ENCODE assay signal across 8 cellular contexts in the genomic region with DNA sequence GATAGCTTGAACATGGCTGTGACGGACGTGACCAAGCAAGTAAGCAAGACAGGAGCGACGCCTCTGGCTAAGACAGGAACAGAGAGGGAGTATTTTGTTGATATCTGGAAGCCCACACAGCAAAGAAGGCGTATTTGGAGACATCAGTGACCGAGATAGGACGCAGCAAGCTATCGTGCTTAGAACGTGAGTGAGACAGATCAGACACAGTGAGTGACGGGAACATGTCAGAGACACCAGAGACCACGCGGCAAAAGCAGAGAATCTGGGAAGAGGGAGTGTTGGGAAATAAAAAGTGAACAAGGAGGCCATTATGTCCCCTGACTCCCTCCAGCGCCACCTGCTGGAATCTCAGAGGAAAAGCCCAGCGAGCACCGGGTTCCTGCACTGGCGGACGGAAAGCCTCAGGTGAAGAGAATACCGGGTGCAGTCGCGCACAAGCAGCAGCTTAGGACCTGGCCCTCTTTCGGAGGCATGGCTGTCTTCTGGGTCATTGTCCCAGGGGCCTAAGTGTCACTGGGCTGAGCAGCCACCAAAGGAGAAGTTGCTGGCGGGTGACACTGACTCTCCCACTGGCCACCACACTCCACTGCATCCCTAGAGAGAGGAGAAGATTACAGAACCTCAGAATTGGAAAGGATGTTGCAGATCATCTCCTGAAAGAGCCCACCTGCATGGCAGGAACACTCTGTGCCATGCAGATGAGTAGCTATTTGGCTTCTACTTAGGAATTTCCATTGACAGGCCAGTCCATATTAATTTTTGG.
DNase-seq lines count a peak whose midpoint lies in the region; ATAC-seq, FAIRE-seq and TF ChIP-seq lines count a peak whose summit lies in the region.

No MANE protein-coding gene starts in this region.

- H3K4me1 Mint-ChIP-seq in CD8-positive, alpha-beta memory T cell: peaks cover 3 to 10% (median 7%) of the 10 kb centered on the region in 3 donors
- peaks cover 5% of the 10 kb centered on the region for H3K4me1 Mint-ChIP-seq in T-helper 17 cell

- intact Hi-C loops in GM12878 (cut with micrococcal nuclease; ENCODE audit: unreplicated experiment): loop anchor here (2.0 to 10.0 kb wide), 3 partner anchors 188 to 536 kb away; no protein-coding TSS in a partner anchor

- peak; percentile 7 for FAIRE-seq in GM12878 (lab: Jason Lieb, UNC)

- no peak overlapping the region for H3K27ac Mint-ChIP-seq in CD8-positive, alpha-beta memory T cell
- H3K27ac Mint-ChIP-seq in T-helper 17 cell: no peak overlapping the region

- no peaks in the 10 kb centered on the region for H3K9me3 ChIP-seq in CD8-positive, alpha-beta memory T cell (ENCODE audit: low read length)
- H3K9me3 ChIP-seq in T-helper 17 cell (ENCODE audit: control insufficient read depth, low read length, poor library complexity, severe bottlenecking) (no peaks in the 10 kb centered on the region), GM12878 (replicated peaks; ENCODE audit: control insufficient read depth, insufficient read depth, low read length) (no peaks in the 10 kb centered on the region)

- no TSS peak for BruUV-seq in GM12878 (replicated peaks; lab: Mats Ljungman, UMichigan)

- SMC1A ChIA-PET in GM12878 (lab: Charles Lee; ENCODE audit: uncharacterized antibody, unreplicated experiment): interaction anchor here (1.0 to 1.1 kb wide), 2 partner anchors 296 to 956 kb away, joined by 3 read pairs; no protein-coding TSS in a partner anchor

- CTCF ChIA-PET in CD8-positive, alpha-beta memory T cell (lab: Charles Lee): interaction anchor here (1.1 to 1.3 kb wide), 2 partner anchors 9 to 51 kb away, joined by 3 read pairs; no protein-coding TSS in a partner anchor
- CTCF ChIA-PET in GM12878 (lab: Yijun Ruan, JAX): interaction anchor here (0.9 to 3.2 kb wide), 12 partner anchors 9 to 303 kb away, joined by 3 to 11 read pairs (median 4); no protein-coding TSS in a partner anchor

- TF ChIP-seq RAD21 in GM12878 (IDR thresholded peaks at IDR 0.05; ENCODE audit: insufficient read depth, low read depth, low read length): 0 out of 2 replicates have a peak, but pooled peaks have one; percentile 21

- peak overlapping the region; percentile 53 for H2AFZ ChIP-seq in GM12878 (ENCODE audit: control insufficient read depth, low read depth, low read length)

- peaks cover 0 to 3% (median 0%) of the 10 kb centered on the region in 5 donors for H3K9me3 Mint-ChIP-seq in CD8-positive, alpha-beta memory T cell

- H3K27me3 ChIP-seq in CD8-positive, alpha-beta memory T cell (ENCODE audit: insufficient read depth, low read length, poor library complexity, severe bottlenecking): peaks cover 4% of the 10 kb centered on the region
- H3K27me3 ChIP-seq in GM12878 (replicated peaks in 1 of 2; ENCODE audit: control insufficient read depth in 2 of 2, insufficient read depth in 2 of 2, low read length in 1 of 2): no peaks in the 10 kb centered on the region

- RAD21 ChIA-PET in GM12878 (lab: Charles Lee; ENCODE audit: unreplicated experiment): interaction anchor here (1.3 to 1.4 kb wide), 2 partner anchors 248 to 303 kb away, joined by 4 read pairs; no protein-coding TSS in a partner anchor

- H3K79me2 ChIP-seq in GM12878 (ENCODE audit: control insufficient read depth, insufficient read depth, low read length): no peaks in the 10 kb centered on the region

- peak; percentile 72 to 86 (median 74) for TF ChIP-seq CTCF in GM12878 (IDR thresholded peaks at IDR 0.05 in 2 of 3, conservative IDR thresholded peaks at IDR 0.05 in 1 of 3; ENCODE audit: control insufficient read depth in 2 of 3, extremely low read depth in 1 of 3, insufficient read depth in 1 of 3, low read depth in 3 of 3, low read length in 3 of 3)

- H3K27me3 Mint-ChIP-seq in CD8-positive, alpha-beta memory T cell: peaks cover 11 to 58% of the 10 kb centered on the region in 2 donors
- H3K27me3 Mint-ChIP-seq in T-helper 17 cell: peaks cover 68% of the 10 kb centered on the region

- H3K27ac ChIP-seq in CD8-positive, alpha-beta memory T cell (ENCODE audit: low read depth, low read length): no peak overlapping the region
- H3K27ac ChIP-seq in GM12878 (ENCODE audit: control insufficient read depth, insufficient read depth): no peak overlapping the region

- H3K4me3 ChIP-seq in CD8-positive, alpha-beta memory T cell (ENCODE audit: low read length): no peak overlapping the region
- H3K4me3 ChIP-seq in GM12878: no peak overlapping the region

- H4K20me1 ChIP-seq in GM12878 (ENCODE audit: control insufficient read depth, insufficient read depth): no peaks in the 10 kb centered on the region

- TF ChIP-seq POLR2A in GM12878 (IDR thresholded peaks at IDR 0.05; ENCODE audit: low read depth, low read length): no peak

- in situ Hi-C loops in GM12878 (cut with MboI): loop anchor here (25.0 kb wide), 1 partner anchor 296 kb away; no protein-coding TSS in a partner anchor

- 19% methylated on average over 22 of the region's 22 CpGs for WGBS in GM12878 (ENCODE audit: insufficient coverage, insufficient replicate concordance, low lambda C conversion rate, missing lambda C conversion rate)

- H3K4me1 ChIP-seq in CD8-positive, alpha-beta memory T cell (ENCODE audit: insufficient read depth, low read length): no peaks in the 10 kb centered on the region
- no peaks in the 10 kb centered on the region for H3K4me1 ChIP-seq in GM12878 (ENCODE audit: control insufficient read depth, insufficient read depth, low read length)

- H3K4me2 ChIP-seq in GM12878 (ENCODE audit: control insufficient read depth, insufficient read depth): no peak overlapping the region

- H3K4me3 Mint-ChIP-seq in CD8-positive, alpha-beta memory T cell: peak overlapping the region in 3 of 7 donors; percentile 2 to 26 (median 14)
- peak overlapping the region; percentile 79 for H3K4me3 Mint-ChIP-seq in T-helper 17 cell

- H3K36me3 Mint-ChIP-seq in CD8-positive, alpha-beta memory T cell: no peaks in the 10 kb centered on the region
- peaks cover 4% of the 10 kb centered on the region for H3K36me3 Mint-ChIP-seq in T-helper 17 cell (ENCODE audit: low read depth)

- no peak for TF ChIP-seq EP300 in GM12878 (IDR thresholded peaks at IDR 0.05; ENCODE audit: borderline replicate concordance in 1 of 2, control insufficient read depth in 1 of 2, low read depth in 2 of 2, low read length in 2 of 2)

- H3K9ac ChIP-seq in GM12878 (ENCODE audit: control insufficient read depth, insufficient read depth, low read length): no peak overlapping the region

- DNase-seq in CD8-positive, alpha-beta memory T cell: peak; percentile 20 to 62 (median 29)
- DNase-seq in HK-2 (ENCODE audit: unreplicated experiment) (peak; percentile 34), T-helper 17 cell (peak; percentile 30 to 47 (median 38)), GM12878 (ENCODE audit: low read depth, low spot score) (peak; percentile 1), iris pigment epithelial cell (ENCODE audit: low read depth) (peak; percentile 31), NCI-H1436 (lab: John Stamatoyannopoulos, UW) (no peak)
- DNase-seq in stimulated activated CD4-positive, alpha-beta T cell treated with anti-CD3 and anti-CD28 coated beads, Interleukin-4, amount 100 ng/mL, for 48 hours (ENCODE audit: low read depth in 2 of 2): peak; percentile 52 to 63

- peak; percentile 76 for ATAC-seq in GM19463 (IDR thresholded peaks at IDR 0.05; ENCODE audit: unreplicated experiment)
- ATAC-seq in T-helper 17 cell: peak; percentile 82
- peak; percentile 98 for ATAC-seq in GM12878

- H3K36me3 ChIP-seq in CD8-positive, alpha-beta memory T cell (ENCODE audit: insufficient read depth, low read length): no peaks in the 10 kb centered on the region
- no peaks in the 10 kb centered on the region for H3K36me3 ChIP-seq in GM12878 (ENCODE audit: control insufficient read depth in 2 of 2, insufficient read depth in 2 of 2, low read length in 1 of 2)

- POLR2A ChIA-PET in CD8-positive, alpha-beta memory T cell (lab: Charles Lee): no interaction called here
- POLR2A ChIA-PET in GM12878 (lab: Charles Lee): no interaction called here

TF ChIP-seq in GM12878, 131 proteins besides CTCF, POLR2A, EP300 and RAD21:
- TF ChIP-seq YY1 (IDR thresholded peaks at IDR 0.05; ENCODE audit: low read depth, low read length) (peak; percentile 85), HDAC6 (IDR thresholded peaks at IDR 0.05; ENCODE audit: unreplicated experiment) (no peak), SMC3 (IDR thresholded peaks at IDR 0.05; ENCODE audit: borderline replicate concordance, low read length) (peak; percentile 62), HDGF (IDR thresholded peaks at IDR 0.05) (peak; percentile 48; the same call in 1 of the 2 replicates)
